ENCODE assay signal across 9 cellular contexts in the genomic region with DNA sequence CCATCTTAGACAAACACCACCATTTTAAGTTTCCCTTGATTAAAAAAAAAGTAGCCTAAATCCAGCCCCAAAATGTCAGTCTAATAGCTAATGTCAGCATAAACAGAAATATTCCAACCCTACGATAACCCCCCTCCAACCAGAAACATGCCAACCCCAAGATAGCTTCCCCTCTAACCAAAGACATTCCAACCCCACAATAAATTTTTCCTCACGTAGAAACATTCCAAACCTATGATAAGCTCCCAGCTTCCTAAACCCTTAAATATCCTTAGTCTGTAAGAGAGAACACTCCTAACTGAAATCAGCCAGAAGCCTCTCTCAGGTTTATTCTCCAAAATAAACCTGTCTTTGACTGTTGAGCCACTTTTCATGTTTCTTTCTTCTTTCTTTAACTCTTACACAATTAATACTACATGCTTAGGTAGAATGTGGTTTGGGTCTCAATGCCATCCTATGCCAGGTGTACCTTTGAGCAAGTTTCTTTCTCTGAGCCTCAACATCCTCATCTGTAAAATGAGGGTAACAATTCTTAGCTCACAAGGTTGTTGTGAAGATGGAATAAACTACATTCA. TPM values are rescaled to one million over a fixed set of nuclear protein-coding genes. Genes with fewer than 3 reads are reported as not detected.
"Had no signal": no experiment of that assay in that cellular context is flagged by ENCODE, and none has a peak within 500 bp of the region (broad histone marks: within the 10 kb centered on the region; RNA-seq: fewer than 3 reads in every experiment).

No MANE protein-coding gene starts in this region.

- FAIRE-seq: urothelium cell line had no signal

- H3K27me3 ChIP-seq: neural progenitor cell had no signal

- H3K27ac Mint-ChIP-seq: neural progenitor cell; stimulated activated naive CD8-positive, alpha-beta T cell treated with anti-CD3 and anti-CD28 coated beads, Interleukin-15, amount 100 ng/mL, for 72 hours had no signal

- H3K27ac ChIP-seq: left ventricle myocardium inferior, neural progenitor cell had no signal

- H3K4me3 ChIP-seq: left ventricle myocardium inferior, neural progenitor cell had no signal

- H3K36me3 ChIP-seq: left ventricle myocardium inferior, neural progenitor cell had no signal

- H3K4me2 ChIP-seq: neural progenitor cell had no signal

- H3K4me3 Mint-ChIP-seq: neural progenitor cell; stimulated activated naive CD8-positive, alpha-beta T cell treated with anti-CD3 and anti-CD28 coated beads, Interleukin-15, amount 100 ng/mL, for 72 hours had no signal

- H3K4me1 ChIP-seq: left ventricle myocardium inferior, neural progenitor cell had no signal

- H2AFZ ChIP-seq: neural progenitor cell had no signal

- H3K9ac ChIP-seq: neural progenitor cell had no signal

- H3K27me3 Mint-ChIP-seq: stimulated activated naive CD8-positive, alpha-beta T cell treated with anti-CD3 and anti-CD28 coated beads, Interleukin-15, amount 100 ng/mL, for 72 hours had no signal

- DNase-seq: glutamatergic neuron; islet precursor cell; left ventricle myocardium inferior; right cardiac atrium; stimulated activated naive CD8-positive, alpha-beta T cell treated with anti-CD3 and anti-CD28 coated beads, Interleukin-15, amount 100 ng/mL, for 72 hours had no signal

- H3K9me3 Mint-ChIP-seq: stimulated activated naive CD8-positive, alpha-beta T cell treated with anti-CD3 and anti-CD28 coated beads, Interleukin-15, amount 100 ng/mL, for 72 hours had no signal

- H3K4me1 Mint-ChIP-seq: neural progenitor cell; stimulated activated naive CD8-positive, alpha-beta T cell treated with anti-CD3 and anti-CD28 coated beads, Interleukin-15, amount 100 ng/mL, for 72 hours had no signal

- H3K36me3 Mint-ChIP-seq: neural progenitor cell had no signal

- ATAC-seq: right cardiac atrium; stimulated activated naive CD8-positive, alpha-beta T cell treated with anti-CD3 and anti-CD28 coated beads, Interleukin-15, amount 100 ng/mL, for 72 hours had no signal

RNA-seq across cellular contexts. Expression of gene KRT38, which starts 10.5 kb away (rescaled TPM):
- total RNA-seq: left ventricle myocardium inferior, mesenteric fat pad, posterior vena cava, right cardiac atrium had no signal
- polyA plus RNA-seq: right cardiac atrium had no signal

RNA-seq across cellular contexts. Expression of gene KRT32, which starts 15.9 kb away (rescaled TPM):
- total RNA-seq: mesenteric fat pad, right cardiac atrium had no signal
- polyA plus RNA-seq: right cardiac atrium had no signal

RNA-seq across cellular contexts. Expression of gene KRT37, which starts 26.9 kb away (rescaled TPM):
- total RNA-seq: left ventricle myocardium inferior, mesenteric fat pad, posterior vena cava, right cardiac atrium had no signal
- polyA plus RNA-seq: right cardiac atrium had no signal

RNA-seq across cellular contexts. Expression of gene KRT35, which starts 29.7 kb away (rescaled TPM):
- total RNA-seq: left ventricle myocardium inferior, mesenteric fat pad, posterior vena cava, right cardiac atrium had no signal
- polyA plus RNA-seq: right cardiac atrium had no signal

RNA-seq across cellular contexts. Expression of gene KRT36, which starts 38.5 kb away (rescaled TPM):
- total RNA-seq: left ventricle myocardium inferior, mesenteric fat pad, posterior vena cava, right cardiac atrium had no signal
- polyA plus RNA-seq: right cardiac atrium had no signal
